ENCODE assay signal across 18 cellular contexts in genomic region chr7:18831943-18832342, GRCh38.
DNase-seq lines count a peak whose midpoint lies in the region; ATAC-seq, FAIRE-seq and TF ChIP-seq lines count a peak whose summit lies in the region.
"Had no signal": no experiment of that assay in that cellular context is flagged by ENCODE, and none has a peak within 500 bp of the region (broad histone marks: within the 10 kb centered on the region; RNA-seq: fewer than 3 reads in every experiment).

No MANE protein-coding gene starts in this region.

- CTCF ChIA-PET in PC-9 (lab: Charles Lee) (interaction anchor here (0.6 kb wide), 3 partner anchors 421 to 1993 kb away, joined by 3 to 9 read pairs (median 6); no protein-coding TSS in a partner anchor), H1 (lab: Charles Lee; ENCODE audit: partially characterized antibody) (interaction anchor here (0.6 kb wide), 1 partner anchor 186 kb away, joined by 3 read pairs; no protein-coding TSS in a partner anchor)
- CTCF ChIA-PET in activated CD4-positive, alpha-beta T cell treated with anti-CD3 and anti-CD28 coated beads for 36 hours (lab: Charles Lee), result no interaction called here

- no peak overlapping the region for H3K27ac Mint-ChIP-seq in activated T-helper 17 cell treated with anti-CD3 and anti-CD28 coated beads, Interleukin-2, amount 50 U/mL, for 72 hours
- H3K27ac Mint-ChIP-seq in activated CD4-positive, alpha-beta T cell treated with anti-CD3 and anti-CD28 coated beads for 36 hours, result no peak overlapping the region
- H3K27ac Mint-ChIP-seq: CD8-positive, alpha-beta memory T cell had no signal

- TF ChIP-seq CTCF in PC-9 (conservative IDR thresholded peaks at IDR 0.05) (no peak), H1 (IDR thresholded peaks at IDR 0.05; ENCODE audit: control extremely low read depth in 1 of 3, insufficient read depth in 1 of 3, low read depth in 1 of 3, low read length in 3 of 3) (no peak)

- H3K27me3 ChIP-seq in PC-9 (ENCODE audit: insufficient read depth, low read depth), result no peaks in the 10 kb centered on the region
- no peaks in the 10 kb centered on the region for H3K27me3 ChIP-seq in H1 (replicated peaks in 1 of 4; ENCODE audit: control insufficient read depth in 3 of 4, extremely low read depth in 1 of 4, insufficient read depth in 3 of 4, low read length in 3 of 4)
- no peaks in the 10 kb centered on the region for H3K27me3 ChIP-seq in mesenchymal stem cell (ENCODE audit: control insufficient read depth in 1 of 2, insufficient read depth in 1 of 2, low read length in 2 of 2)
- H3K27me3 ChIP-seq: BLaER1 had no signal

- H2BK12ac ChIP-seq in H1 (ENCODE audit: low read depth, low read length) (no peak overlapping the region), mesenchymal stem cell (ENCODE audit: low read length in 2 of 2) (no peak overlapping the region)

- WGBS in H1 (ENCODE audit: extremely low coverage in 1 of 2, insufficient coverage in 1 of 2, insufficient read length in 1 of 2, insufficient replicate concordance in 2 of 2, low coverage in 1 of 2, low lambda C conversion rate in 2 of 2, missing lambda C conversion rate in 1 of 2), 2 experiments, result 92% methylated on average over 2 of the region's 2 CpGs; no CpG with 5 or more reads in 1 of the 2 experiments
- 96% methylated on average over 1 of the region's 2 CpGs for WGBS in mesenchymal stem cell

- ATAC-seq in activated T-helper 17 cell treated with anti-CD3 and anti-CD28 coated beads, Interleukin-2, amount 50 U/mL, for 72 hours (replicated peaks), result no peak
- ATAC-seq in GM19351 (IDR thresholded peaks at IDR 0.05; ENCODE audit: unreplicated experiment), result no peak
- ATAC-seq in activated CD4-positive, alpha-beta T cell treated with anti-CD3 and anti-CD28 coated beads for 36 hours, result no peak
- ATAC-seq: HepG2 had no signal

- H2BK15ac ChIP-seq in H1 (ENCODE audit: low read length) (no peak overlapping the region), mesenchymal stem cell (ENCODE audit: low read depth, poor library complexity, severe bottlenecking) (no peak overlapping the region)

- no peak overlapping the region for H3K27ac ChIP-seq in PC-9
- no peak overlapping the region for H3K27ac ChIP-seq in H1 (ENCODE audit: low read depth, low read length)
- H3K27ac ChIP-seq in mesenchymal stem cell (ENCODE audit: low read length, poor library complexity, severe bottlenecking), result no peak overlapping the region
- H3K27ac ChIP-seq: BLaER1 had no signal

- H3K4ac ChIP-seq in H1 (replicated peaks; ENCODE audit: insufficient read length, low read depth, low read length), result no peak overlapping the region
- no peak overlapping the region for H3K4ac ChIP-seq in mesenchymal stem cell (ENCODE audit: low read depth in 1 of 2, low read length in 2 of 2)

- H2AFZ ChIP-seq in PC-9, result no peak overlapping the region
- H2AFZ ChIP-seq in H1 (ENCODE audit: low read length), result no peak overlapping the region
- no peak overlapping the region for H2AFZ ChIP-seq in mesenchymal stem cell (ENCODE audit: low read depth, low read length)

- no peak for TF ChIP-seq RAD21 in H1 (IDR thresholded peaks at IDR 0.05 in 1 of 2, conservative IDR thresholded peaks at IDR 0.05 in 1 of 2; ENCODE audit: low read depth in 2 of 2, low read length in 2 of 2)

- H4K20me1 ChIP-seq in PC-9 (ENCODE audit: insufficient read depth), result no peaks in the 10 kb centered on the region
- no peaks in the 10 kb centered on the region for H4K20me1 ChIP-seq in H1 (replicated peaks in 1 of 2; ENCODE audit: control insufficient read depth in 1 of 2, insufficient read depth in 2 of 2, low read length in 2 of 2)
- H4K20me1 ChIP-seq: BLaER1 had no signal

- H3F3A ChIP-seq in PC-9 (ENCODE audit: insufficient read depth, low read depth), result no peaks in the 10 kb centered on the region

- H3K36me3 Mint-ChIP-seq in activated T-helper 17 cell treated with anti-CD3 and anti-CD28 coated beads, Interleukin-2, amount 50 U/mL, for 72 hours (ENCODE audit: low read depth), result no peaks in the 10 kb centered on the region
- H3K36me3 Mint-ChIP-seq in activated CD4-positive, alpha-beta T cell treated with anti-CD3 and anti-CD28 coated beads for 36 hours (ENCODE audit: low read depth), result no peaks in the 10 kb centered on the region
- H3K36me3 Mint-ChIP-seq: CD8-positive, alpha-beta memory T cell had no signal

- H3K56ac ChIP-seq in H1 (replicated peaks; ENCODE audit: insufficient read length, low read depth, low read length), result no peak overlapping the region

- POLR2A ChIA-PET in PC-9 (lab: Charles Lee; ENCODE audit: unreplicated experiment) (no interaction called here), H1 (lab: Charles Lee; ENCODE audit: partially characterized antibody) (interaction anchor here (0.7 kb wide), 1 partner anchor 43 kb away, joined by 3 read pairs; no protein-coding TSS in a partner anchor)
- POLR2A ChIA-PET in activated CD4-positive, alpha-beta T cell treated with anti-CD3 and anti-CD28 coated beads for 36 hours (lab: Charles Lee), result interaction anchor here (0.5 kb wide), 1 partner anchor 131 kb away, joined by 3 read pairs; no protein-coding TSS in a partner anchor

- H2BK20ac ChIP-seq in H1 (ENCODE audit: low read length), result no peak overlapping the region

- H3K23ac ChIP-seq in H1 (ENCODE audit: insufficient read length) (no peak overlapping the region), mesenchymal stem cell (ENCODE audit: low read length in 2 of 2) (no peak overlapping the region)

- H2BK5ac ChIP-seq in H1 (ENCODE audit: low read depth, low read length) (no peak overlapping the region), mesenchymal stem cell (ENCODE audit: low read depth, low read length, poor library complexity, severe bottlenecking) (no peak overlapping the region)

- TF ChIP-seq EP300 in H1 (IDR thresholded peaks at IDR 0.05; ENCODE audit: borderline replicate concordance in 1 of 2, low read depth in 2 of 2, low read length in 2 of 2), result no peak

- H3K9ac ChIP-seq in H1 (replicated peaks in 1 of 4; ENCODE audit: extremely low read depth in 1 of 4, low read depth in 3 of 4, low read length in 3 of 4) (no peak overlapping the region), mesenchymal stem cell (ENCODE audit: low read length) (peak overlapping the region; percentile 71)
- H3K9ac ChIP-seq: BLaER1 had no signal

- TF ChIP-seq POLR2A in H54 (IDR thresholded peaks at IDR 0.05; ENCODE audit: low read depth, low read length), result no peak
- no peak for TF ChIP-seq POLR2A in H1 (IDR thresholded peaks at IDR 0.05; ENCODE audit: control extremely low read depth in 1 of 2, low read depth in 2 of 2, low read length in 2 of 2)

- H3K4me3 Mint-ChIP-seq in activated T-helper 17 cell treated with anti-CD3 and anti-CD28 coated beads, Interleukin-2, amount 50 U/mL, for 72 hours, result no peak overlapping the region
- H3K4me3 Mint-ChIP-seq in activated CD4-positive, alpha-beta T cell treated with anti-CD3 and anti-CD28 coated beads for 36 hours, result no peak overlapping the region
- H3K4me3 Mint-ChIP-seq: CD8-positive, alpha-beta memory T cell had no signal

- peak; percentile 33 for FAIRE-seq in H54 (lab: Jason Lieb, UNC)
- FAIRE-seq in H1 (lab: Jason Lieb, UNC), result peak; percentile 19
- FAIRE-seq: GM19239, HepG2, HTR-8/SVneo had no signal

- no peak for DNase-seq in H54 (ENCODE audit: insufficient read length, low spot score)
- DNase-seq in PC-9, result no peak
- no peak for DNase-seq in H1 (ENCODE audit: low read depth in 1 of 2, low spot score in 2 of 2)
- DNase-seq in mesenchymal stem cell, result no peak
- no peak for DNase-seq in T-helper 9 cell
- no peak for DNase-seq in activated CD4-positive, alpha-beta T cell treated with anti-CD3 and anti-CD28 coated beads for 36 hours
- DNase-seq: 8988T; AML-193; Caco-2; CD8-positive, alpha-beta memory T cell; GF-D8; H7 had no signal

- H4K8ac ChIP-seq in H1 (ENCODE audit: extremely low read depth, insufficient read depth, low read length) (no peak overlapping the region), mesenchymal stem cell (ENCODE audit: low read length) (no peak overlapping the region)

- no peaks in the 10 kb centered on the region for H3K23me2 ChIP-seq in H1 (ENCODE audit: low read depth, low read length)

- H3K4me1 Mint-ChIP-seq in activated T-helper 17 cell treated with anti-CD3 and anti-CD28 coated beads, Interleukin-2, amount 50 U/mL, for 72 hours, result no peaks in the 10 kb centered on the region
- no peaks in the 10 kb centered on the region for H3K4me1 Mint-ChIP-seq in activated CD4-positive, alpha-beta T cell treated with anti-CD3 and anti-CD28 coated beads for 36 hours
- H3K4me1 Mint-ChIP-seq: CD8-positive, alpha-beta memory T cell had no signal

- intact Hi-C loops in PC-9 (cut with micrococcal nuclease; ENCODE audit: unreplicated experiment), result no loop called here
- intact Hi-C loops in activated CD4-positive, alpha-beta T cell treated with anti-CD3 and anti-CD28 coated beads for 36 hours (cut with DNase I, micrococcal nuclease), result no loop called here

- H4K91ac ChIP-seq in H1 (replicated peaks; ENCODE audit: insufficient read length, low read length), result no peak overlapping the region
- no peak overlapping the region for H4K91ac ChIP-seq in mesenchymal stem cell (ENCODE audit: low read length)

- H3K9me3 Mint-ChIP-seq in activated T-helper 17 cell treated with anti-CD3 and anti-CD28 coated beads, Interleukin-2, amount 50 U/mL, for 72 hours, result peaks cover 3% of the 10 kb centered on the region
- no peaks in the 10 kb centered on the region for H3K9me3 Mint-ChIP-seq in activated CD4-positive, alpha-beta T cell treated with anti-CD3 and anti-CD28 coated beads for 36 hours (ENCODE audit: low read depth)

- H3K36me3 ChIP-seq in PC-9 (ENCODE audit: low read depth) (no peaks in the 10 kb centered on the region), H1 (ENCODE audit: control insufficient read depth in 2 of 4, insufficient read depth in 4 of 4, low read length in 3 of 4) (no peaks in the 10 kb centered on the region), mesenchymal stem cell (ENCODE audit: control insufficient read depth in 1 of 2, insufficient read depth in 2 of 2, low read depth in 1 of 2, low read length in 2 of 2) (no peaks in the 10 kb centered on the region)
- H3K36me3 ChIP-seq: BLaER1 had no signal

- H2AK5ac ChIP-seq in H1 (ENCODE audit: low read depth, low read length) (no peak overlapping the region), mesenchymal stem cell (ENCODE audit: low read length, severe bottlenecking) (no peak overlapping the region)

- 0 out of 2 replicates have a peak, but pooled peaks cover 8% of the 10 kb centered on the region for H3K4me1 ChIP-seq in PC-9 (replicated peaks; ENCODE audit: insufficient read depth)
- H3K4me1 ChIP-seq in H1 (replicated peaks in 1 of 4; ENCODE audit: control insufficient read depth in 3 of 4, insufficient read depth in 4 of 4, low read length in 3 of 4), result no peaks in the 10 kb centered on the region; a peak in 1 of 7 replicates
- no peaks in the 10 kb centered on the region for H3K4me1 ChIP-seq in mesenchymal stem cell (ENCODE audit: control insufficient read depth, insufficient read depth, low read depth, low read length)
- H3K4me1 ChIP-seq: Caco-2 had no signal

- H3K79me1 ChIP-seq in H1 (ENCODE audit: low read depth, low read length), result no peaks in the 10 kb centered on the region
- no peaks in the 10 kb centered on the region for H3K79me1 ChIP-seq in mesenchymal stem cell (replicated peaks; ENCODE audit: low read length, poor library complexity, severe bottlenecking)

- H3K4me2 ChIP-seq in PC-9 (peak overlapping the region; percentile 4; the same call in 1 of the 2 replicates), H1 (ENCODE audit: insufficient read depth in 1 of 2, low read depth in 2 of 2, low read length in 2 of 2) (no peak overlapping the region), mesenchymal stem cell (ENCODE audit: low read length, poor library complexity, severe bottlenecking) (no peak overlapping the region)
- H3K4me2 ChIP-seq: BLaER1 had no signal

- H4K5ac ChIP-seq in H1 (ENCODE audit: insufficient read length, low read depth, low read length), result no peak overlapping the region

- H3K9me3 ChIP-seq in PC-9 (ENCODE audit: insufficient read depth, low read depth) (no peaks in the 10 kb centered on the region), H1 (ENCODE audit: insufficient read depth in 2 of 2, low read depth in 1 of 2, low read length in 1 of 2) (no peaks in the 10 kb centered on the region), mesenchymal stem cell (ENCODE audit: control insufficient read depth, low read length) (no peaks in the 10 kb centered on the region)
- H3K9me3 ChIP-seq: BLaER1, Caco-2 had no signal

- BruUV-seq in PC-9 (replicated peaks; lab: Mats Ljungman, UMichigan), result no TSS peak

- H3K9me2 ChIP-seq in PC-9 (ENCODE audit: insufficient read depth), result no peaks in the 10 kb centered on the region

- H3K4me3 ChIP-seq in PC-9 (no peak overlapping the region), H1 (ENCODE audit: extremely low read depth in 1 of 4, insufficient read depth in 2 of 4, low read depth in 3 of 4, low read length in 4 of 4) (no peak overlapping the region), mesenchymal stem cell (ENCODE audit: insufficient read depth in 1 of 2, low read depth in 1 of 2, low read length in 2 of 2) (peak overlapping the region in 1 of 2 experiments; percentile 35)
- H3K4me3 ChIP-seq: BLaER1 had no signal

- H3K18ac ChIP-seq in H1 (ENCODE audit: extremely low read depth, low read length), result no peak overlapping the region
- no peak overlapping the region for H3K18ac ChIP-seq in mesenchymal stem cell (ENCODE audit: low read depth in 1 of 2, low read length in 2 of 2)

- H3K27me3 Mint-ChIP-seq in activated T-helper 17 cell treated with anti-CD3 and anti-CD28 coated beads, Interleukin-2, amount 50 U/mL, for 72 hours, result no peaks in the 10 kb centered on the region
- no peaks in the 10 kb centered on the region for H3K27me3 Mint-ChIP-seq in activated CD4-positive, alpha-beta T cell treated with anti-CD3 and anti-CD28 coated beads for 36 hours
- H3K27me3 Mint-ChIP-seq: CD8-positive, alpha-beta memory T cell had no signal

- no peak overlapping the region for H3K14ac ChIP-seq in H1 (ENCODE audit: insufficient read length)
- no peak overlapping the region for H3K14ac ChIP-seq in mesenchymal stem cell (ENCODE audit: low read length in 2 of 2)

- H3K79me2 ChIP-seq in PC-9 (ENCODE audit: low read depth) (no peaks in the 10 kb centered on the region), H1 (ENCODE audit: control insufficient read depth in 1 of 2, insufficient read depth in 2 of 2, low read length in 2 of 2) (no peaks in the 10 kb centered on the region)

- H2BK120ac ChIP-seq in H1 (replicated peaks; ENCODE audit: low read depth, low read length), result no peak overlapping the region
- H2BK120ac ChIP-seq in mesenchymal stem cell (ENCODE audit: low read depth, low read length), result no peak overlapping the region
